23 cellular contexts compared by ENCODE assay signal in genomic region chr12:4806439-4807115, GRCh38.
A peak's percentile ranks its signal among the peaks of the same experiment; 100 is the strongest.
DNase-seq lines count a peak whose midpoint lies in the region; ATAC-seq, FAIRE-seq and TF ChIP-seq lines count a peak whose summit lies in the region.
"Had no signal": no experiment of that assay in that cellular context is flagged by ENCODE, and none has a peak within 500 bp of the region (broad histone marks: within the 10 kb centered on the region; RNA-seq: fewer than 3 reads in every experiment).

No MANE protein-coding gene starts in this region.

- H3K9me3 ChIP-seq in CD4-positive, alpha-beta memory T cell (ENCODE audit: control insufficient read depth in 1 of 2, low read length in 2 of 2): no peaks in the 10 kb centered on the region
- no peaks in the 10 kb centered on the region for H3K9me3 ChIP-seq in HepG2 (ENCODE audit: low read length)
- H3K9me3 ChIP-seq: left lung had no signal

- peaks cover 37% of the 10 kb centered on the region for H3K4me1 ChIP-seq in CD4-positive, alpha-beta memory T cell (ENCODE audit: insufficient read depth, low read length)
- no peaks in the 10 kb centered on the region for H3K4me1 ChIP-seq in HepG2 (ENCODE audit: insufficient read depth, low read length)

- no peak for TF ChIP-seq POLR2A in HepG2 (IDR thresholded peaks at IDR 0.05; ENCODE audit: insufficient read depth in 1 of 2, low read depth in 2 of 2, low read length in 2 of 2)

- H3K9ac ChIP-seq in HepG2 (ENCODE audit: insufficient read depth, low read depth, low read length): no peak overlapping the region

- DNase-seq in activated CD8-positive, alpha-beta memory T cell treated with anti-CD3 and anti-CD28 coated beads, Interleukin-2, amount 10 ng/mL, durations not matched to agents 7 days and 5 days: no peak
- DNase-seq in activated CD8-positive, alpha-beta memory T cell treated with anti-CD3 and anti-CD28 coated beads for 24 hours: no peak
- DNase-seq in CD4-positive, alpha-beta memory T cell: no peak
- no peak for DNase-seq in activated CD8-positive, alpha-beta T cell treated with anti-CD3 and anti-CD28 coated beads, Interleukin-2, amount 10 ng/mL, durations not matched to agents 7 days and 5 days
- DNase-seq in neural crest cell (ENCODE audit: low read depth, low spot score) (no peak), SIG-M5 treated with dmso at 0.1 percent for 504 hours (lab: John Stamatoyannopoulos, UW; ENCODE audit: unreplicated experiment) (no peak), HepG2 (ENCODE audit: low spot score) (no peak)
- DNase-seq: activated effector memory CD4-positive, alpha-beta T cell treated with anti-CD3 and anti-CD28 coated beads, Interleukin-2, amount 50 U/mL, for 16 hours; anterior cingulate cortex; C1 segment of cervical spinal cord; caudate nucleus; hypothalamus; left lung; naive B cell; NCI-H1092; NCI-H187; NCI-H2171 treated with DMSO at 0.1 percent for 48 hours; NCI-H526 treated with DMSO at 0.1 percent for 48 hours; nucleus accumbens had no signal

- in situ Hi-C loops in HepG2 (cut with HindIII; ENCODE audit: extremely low pct_ligation_motif_present, low pct_unique_long_range_greater_than_20kb): no loop called here

- FAIRE-seq in HepG2 (lab: Jason Lieb, UNC): no peak
- FAIRE-seq: urothelium cell line had no signal

- peaks cover 61% of the 10 kb centered on the region for H3K27me3 Mint-ChIP-seq in activated CD8-positive, alpha-beta memory T cell treated with anti-CD3 and anti-CD28 coated beads, Interleukin-2, amount 10 ng/mL, durations not matched to agents 7 days and 5 days
- H3K27me3 Mint-ChIP-seq in CD4-positive, alpha-beta memory T cell: peaks cover 4 to 14% of the 10 kb centered on the region in 2 donors
- peaks cover 28% of the 10 kb centered on the region for H3K27me3 Mint-ChIP-seq in activated CD8-positive, alpha-beta T cell treated with anti-CD3 and anti-CD28 coated beads, Interleukin-2, amount 10 ng/mL, durations not matched to agents 7 days and 5 days (ENCODE audit: low read depth)
- peaks cover 42% of the 10 kb centered on the region for H3K27me3 Mint-ChIP-seq in neural crest cell (ENCODE audit: low read depth)

- H3K27ac Mint-ChIP-seq in activated CD8-positive, alpha-beta memory T cell treated with anti-CD3 and anti-CD28 coated beads, Interleukin-2, amount 10 ng/mL, durations not matched to agents 7 days and 5 days: peak overlapping the region; percentile 7
- H3K27ac Mint-ChIP-seq in CD4-positive, alpha-beta memory T cell: peak overlapping the region in 5 of 7 donors; percentile 25 to 78 (median 33)
- peak overlapping the region; percentile 16 for H3K27ac Mint-ChIP-seq in activated CD8-positive, alpha-beta T cell treated with anti-CD3 and anti-CD28 coated beads, Interleukin-2, amount 10 ng/mL, durations not matched to agents 7 days and 5 days
- no peak overlapping the region for H3K27ac Mint-ChIP-seq in neural crest cell (ENCODE audit: unreplicated experiment)
- H3K27ac Mint-ChIP-seq: dendritic cell treated with granulocyte-macrophage colony-stimulating factor and Interleukin-4, amounts not matched to agents 40 ng/mL and 50 ng/mL, for 4 days; T-helper 1 cell treated with Interleukin-12 subunit alpha and Interleukin-12 subunit beta and Interleukin-4 antibody, amounts not matched to agents 30 μg/mL and 1 μg/mL, for 36 hours had no signal

- TF ChIP-seq CTCF in neural crest cell (conservative IDR thresholded peaks at IDR 0.05) (no peak), HepG2 (CRISPR knock-in tag; IDR thresholded peaks at IDR 0.05) (no peak)

- H3K79me2 ChIP-seq in HepG2 (ENCODE audit: insufficient read depth, low read length): no peaks in the 10 kb centered on the region

- WGBS in HepG2 (ENCODE audit: low lambda C conversion rate): under 1% methylated on average over 8 of the region's 8 CpGs

- no peak for TF ChIP-seq RAD21 in HepG2 (CRISPR knock-in tag; IDR thresholded peaks at IDR 0.05)

- POLR2A ChIA-PET in CD4-positive, alpha-beta memory T cell (lab: Charles Lee; ENCODE audit: partially characterized antibody): interaction anchor here (1.1 to 1.8 kb wide), 2 partner anchors 16 to 19 kb away, joined by 3 to 5 read pairs; no protein-coding TSS in a partner anchor
- POLR2A ChIA-PET in activated CD8-positive, alpha-beta T cell treated with anti-CD3 and anti-CD28 coated beads, Interleukin-2, amount 10 ng/mL, durations not matched to agents 7 days and 5 days (lab: Charles Lee): interaction anchor here (1.0 to 1.2 kb wide), 2 partner anchors 13 to 22 kb away, joined by 3 read pairs; no protein-coding TSS in a partner anchor
- POLR2A ChIA-PET in HepG2 (lab: Yijun Ruan, JAX): no interaction called here

- H3K27me3 ChIP-seq in CD4-positive, alpha-beta memory T cell (ENCODE audit: insufficient read depth, low read length): no peaks in the 10 kb centered on the region
- H3K27me3 ChIP-seq in HepG2 (ENCODE audit: control insufficient read depth in 1 of 2, insufficient read depth in 2 of 2, low read length in 2 of 2): peaks cover 1 to 20% of the 10 kb centered on the region in 2 experiments; a peak in 3 of 5 replicates

- no peak overlapping the region for H2AFZ ChIP-seq in HepG2 (ENCODE audit: low read length)

- no peak overlapping the region for H3K27ac ChIP-seq in CD4-positive, alpha-beta memory T cell (ENCODE audit: low read depth, low read length)
- H3K27ac ChIP-seq in HepG2 (ENCODE audit: extremely low read length, insufficient read depth, low read length): no peak overlapping the region
- H3K27ac ChIP-seq: left lung had no signal

- TF ChIP-seq EP300 in HepG2 (IDR thresholded peaks at IDR 0.05; ENCODE audit: low read depth in 2 of 2, low read length in 2 of 2) (no peak), HepG2 (CRISPR knock-in tag; IDR thresholded peaks at IDR 0.05; ENCODE audit: borderline replicate concordance) (no peak)

- no TSS peak for BruUV-seq in HepG2 (replicated peaks; lab: Mats Ljungman, UMichigan)

- no peak overlapping the region for H3K4me2 ChIP-seq in HepG2 (ENCODE audit: low read depth, low read length)

- peaks cover 5% of the 10 kb centered on the region for H3K36me3 Mint-ChIP-seq in activated CD8-positive, alpha-beta memory T cell treated with anti-CD3 and anti-CD28 coated beads, Interleukin-2, amount 10 ng/mL, durations not matched to agents 7 days and 5 days
- peaks cover 0 to 3% of the 10 kb centered on the region in 2 donors for H3K36me3 Mint-ChIP-seq in CD4-positive, alpha-beta memory T cell
- peaks cover 28% of the 10 kb centered on the region for H3K36me3 Mint-ChIP-seq in activated CD8-positive, alpha-beta T cell treated with anti-CD3 and anti-CD28 coated beads, Interleukin-2, amount 10 ng/mL, durations not matched to agents 7 days and 5 days (ENCODE audit: low read depth)
- H3K36me3 Mint-ChIP-seq in neural crest cell (ENCODE audit: low read depth): peaks cover 18% of the 10 kb centered on the region

- peaks cover 34% of the 10 kb centered on the region for H3K4me1 Mint-ChIP-seq in activated CD8-positive, alpha-beta memory T cell treated with anti-CD3 and anti-CD28 coated beads, Interleukin-2, amount 10 ng/mL, durations not matched to agents 7 days and 5 days
- H3K4me1 Mint-ChIP-seq in CD4-positive, alpha-beta memory T cell: peaks cover 29 to 45% (median 40%) of the 10 kb centered on the region in 4 donors
- H3K4me1 Mint-ChIP-seq in activated CD8-positive, alpha-beta T cell treated with anti-CD3 and anti-CD28 coated beads, Interleukin-2, amount 10 ng/mL, durations not matched to agents 7 days and 5 days (ENCODE audit: low read depth): peaks cover 44% of the 10 kb centered on the region
- peaks cover 21% of the 10 kb centered on the region for H3K4me1 Mint-ChIP-seq in neural crest cell

- no peak overlapping the region for H3K4me3 ChIP-seq in CD4-positive, alpha-beta memory T cell (ENCODE audit: low read length in 2 of 2)
- H3K4me3 ChIP-seq in HepG2 (replicated peaks in 1 of 3; ENCODE audit: insufficient read depth in 1 of 3, low read depth in 2 of 3, low read length in 3 of 3): no peak overlapping the region
- H3K4me3 ChIP-seq: left lung had no signal

- CTCF ChIA-PET in activated CD8-positive, alpha-beta memory T cell treated with anti-CD3 and anti-CD28 coated beads, Interleukin-2, amount 10 ng/mL, durations not matched to agents 7 days and 5 days (lab: Charles Lee): interaction anchor here (1.0 to 1.7 kb wide), 2 partner anchors 49 to 51 kb away, joined by 3 read pairs; no protein-coding TSS in a partner anchor
- CTCF ChIA-PET in CD4-positive, alpha-beta memory T cell (lab: Charles Lee; ENCODE audit: partially characterized antibody): interaction anchor here (0.9 to 1.6 kb wide), 2 partner anchors 43 to 49 kb away, joined by 4 read pairs; no protein-coding TSS in a partner anchor
- CTCF ChIA-PET in activated CD8-positive, alpha-beta T cell treated with anti-CD3 and anti-CD28 coated beads, Interleukin-2, amount 10 ng/mL, durations not matched to agents 7 days and 5 days (lab: Charles Lee): interaction anchor here (1.0 to 2.4 kb wide), 4 partner anchors 42 to 104 kb away, joined by 3 to 10 read pairs (median 4); no protein-coding TSS in a partner anchor
- CTCF ChIA-PET in HepG2 (lab: Yijun Ruan, JAX; ENCODE audit: low intra/inter-chr PET ratio, low total read pairs): no interaction called here

- intact Hi-C loops in CD4-positive, alpha-beta memory T cell (cut with micrococcal nuclease): no loop called here
- intact Hi-C loops in HepG2 (cut with micrococcal nuclease; ENCODE audit: unreplicated experiment): no loop called here

- no peaks in the 10 kb centered on the region for H4K20me1 ChIP-seq in HepG2 (ENCODE audit: insufficient read depth, low read length)

- H3K36me3 ChIP-seq in CD4-positive, alpha-beta memory T cell (ENCODE audit: insufficient read depth, low read length): no peaks in the 10 kb centered on the region
- no peaks in the 10 kb centered on the region for H3K36me3 ChIP-seq in HepG2 (replicated peaks in 1 of 2; ENCODE audit: control insufficient read depth in 1 of 2, insufficient read depth in 2 of 2, low read length in 2 of 2)
- H3K36me3 ChIP-seq: left lung had no signal

- peak; percentile 43 for ATAC-seq in activated CD8-positive, alpha-beta memory T cell treated with anti-CD3 and anti-CD28 coated beads, Interleukin-2, amount 10 ng/mL, durations not matched to agents 7 days and 5 days
- ATAC-seq in activated CD8-positive, alpha-beta T cell treated with anti-CD3 and anti-CD28 coated beads, Interleukin-2, amount 10 ng/mL, durations not matched to agents 7 days and 5 days: no peak
- ATAC-seq in HepG2: no peak
- ATAC-seq in GM18858 (IDR thresholded peaks at IDR 0.05; ENCODE audit: unreplicated experiment): no peak
- ATAC-seq: left lung had no signal

- no peak overlapping the region for H3K4me3 Mint-ChIP-seq in activated CD8-positive, alpha-beta memory T cell treated with anti-CD3 and anti-CD28 coated beads, Interleukin-2, amount 10 ng/mL, durations not matched to agents 7 days and 5 days
- peak overlapping the region in 7 of 8 donors; percentile 37 to 90 (median 78) for H3K4me3 Mint-ChIP-seq in CD4-positive, alpha-beta memory T cell
- H3K4me3 Mint-ChIP-seq in activated CD8-positive, alpha-beta T cell treated with anti-CD3 and anti-CD28 coated beads, Interleukin-2, amount 10 ng/mL, durations not matched to agents 7 days and 5 days: peak overlapping the region; percentile 4
- peak overlapping the region; percentile 52 for H3K4me3 Mint-ChIP-seq in neural crest cell
- H3K4me3 Mint-ChIP-seq: dendritic cell treated with granulocyte-macrophage colony-stimulating factor and Interleukin-4, amounts not matched to agents 40 ng/mL and 50 ng/mL, for 4 days; T-helper 1 cell treated with Interleukin-12 subunit alpha and Interleukin-12 subunit beta and Interleukin-4 antibody, amounts not matched to agents 30 μg/mL and 1 μg/mL, for 36 hours had no signal

- H3K9me3 Mint-ChIP-seq in activated CD8-positive, alpha-beta memory T cell treated with anti-CD3 and anti-CD28 coated beads, Interleukin-2, amount 10 ng/mL, durations not matched to agents 7 days and 5 days (ENCODE audit: low read depth): no peaks in the 10 kb centered on the region
- no peaks in the 10 kb centered on the region for H3K9me3 Mint-ChIP-seq in CD4-positive, alpha-beta memory T cell
- H3K9me3 Mint-ChIP-seq in activated CD8-positive, alpha-beta T cell treated with anti-CD3 and anti-CD28 coated beads, Interleukin-2, amount 10 ng/mL, durations not matched to agents 7 days and 5 days (ENCODE audit: insufficient read depth): no peaks in the 10 kb centered on the region
- H3K9me3 Mint-ChIP-seq in neural crest cell: no peaks in the 10 kb centered on the region
- H3K9me3 Mint-ChIP-seq: dendritic cell treated with granulocyte-macrophage colony-stimulating factor and Interleukin-4, amounts not matched to agents 40 ng/mL and 50 ng/mL, for 4 days; naive B cell; T-helper 1 cell treated with Interleukin-12 subunit alpha and Interleukin-12 subunit beta and Interleukin-4 antibody, amounts not matched to agents 30 μg/mL and 1 μg/mL, for 36 hours had no signal
